Comparison of ENCODE assay signal across 8 cellular contexts in genomic region chr19:48271531-48272151, GRCh38. TPM values are rescaled to one million over a fixed set of nuclear protein-coding genes. Genes with fewer than 3 reads are reported as not detected.
DNase-seq lines count a peak whose midpoint lies in the region; ATAC-seq and TF ChIP-seq lines count a peak whose summit lies in the region.

No MANE protein-coding gene starts in this region.

- peak overlapping the region; percentile 84 to 92 for H3K4me3 Mint-ChIP-seq in stimulated activated naive B cell treated with anti-CD40 and anti-IgM and Interleukin-4, amounts not matched to agents 10 μg/mL and 1 μg/mL and 100 μg/mL, for 72 hours

- H3K9me3 ChIP-seq in NT2/D1 (ENCODE audit: insufficient read depth, low read length) = no peaks in the 10 kb centered on the region; the same call in 1 of the 2 replicates

- peak overlapping the region; percentile 81 for H3K9ac ChIP-seq in NT2/D1 (ENCODE audit: insufficient read length, low read depth)

- H3K4me3 ChIP-seq in AG09309 (ENCODE audit: control insufficient read depth, low read depth, low read length) = peak overlapping the region; percentile 40
- peak overlapping the region; percentile 62 for H3K4me3 ChIP-seq in NT2/D1 (ENCODE audit: insufficient read length, low read depth)
- peak overlapping the region; percentile 46 to 53 for H3K4me3 ChIP-seq in cardiac fibroblast (replicated peaks in 1 of 2; ENCODE audit: low read depth in 2 of 2, low read length in 2 of 2)
- H3K4me3 ChIP-seq in kidney epithelial cell (ENCODE audit: low read depth, low read length) = peak overlapping the region; percentile 48

- DNase-seq in AG09309 (ENCODE audit: low read depth) (no peak), GM13977 (ENCODE audit: low spot score) (peak; percentile 51), NT2/D1 (ENCODE audit: low read depth, low spot score) (peak; percentile 39), cardiac fibroblast (ENCODE audit: low read depth in 2 of 2) (peak; percentile 57 to 59), kidney epithelial cell (ENCODE audit: low read depth) (no peak), NCI-H1694 (lab: John Stamatoyannopoulos, UW) (no peak), hippocampal formation (lab: John Stamatoyannopoulos, UW) (no peak)
- peak; percentile 44 for DNase-seq in stimulated activated naive B cell treated with anti-CD40 and anti-IgM and Interleukin-4, amounts not matched to agents 10 μg/mL and 1 μg/mL and 100 μg/mL, for 72 hours

- H3K36me3 Mint-ChIP-seq in stimulated activated naive B cell treated with anti-CD40 and anti-IgM and Interleukin-4, amounts not matched to agents 10 μg/mL and 1 μg/mL and 100 μg/mL, for 72 hours = no peaks in the 10 kb centered on the region

- H3K4me1 Mint-ChIP-seq in stimulated activated naive B cell treated with anti-CD40 and anti-IgM and Interleukin-4, amounts not matched to agents 10 μg/mL and 1 μg/mL and 100 μg/mL, for 72 hours = peaks cover 10 to 31% of the 10 kb centered on the region in 2 donors

- H3K27me3 Mint-ChIP-seq in stimulated activated naive B cell treated with anti-CD40 and anti-IgM and Interleukin-4, amounts not matched to agents 10 μg/mL and 1 μg/mL and 100 μg/mL, for 72 hours = peaks cover 0 to 4% of the 10 kb centered on the region in 2 donors

- peaks cover 2% of the 10 kb centered on the region for H3K4me1 ChIP-seq in NT2/D1 (ENCODE audit: insufficient read depth, insufficient read length)

- peak; percentile 79 to 82 for ATAC-seq in stimulated activated naive B cell treated with anti-CD40 and anti-IgM and Interleukin-4, amounts not matched to agents 10 μg/mL and 1 μg/mL and 100 μg/mL, for 72 hours (replicated peaks)

- H3K27me3 ChIP-seq in NT2/D1 (ENCODE audit: insufficient read depth, insufficient read length) (no peaks in the 10 kb centered on the region), kidney epithelial cell (ENCODE audit: control insufficient read depth, insufficient read depth, low read length) (no peaks in the 10 kb centered on the region)

- peak overlapping the region; percentile 90 for H3K27ac Mint-ChIP-seq in stimulated activated naive B cell treated with anti-CD40 and anti-IgM and Interleukin-4, amounts not matched to agents 10 μg/mL and 1 μg/mL and 100 μg/mL, for 72 hours

- H3K9me3 Mint-ChIP-seq in stimulated activated naive B cell treated with anti-CD40 and anti-IgM and Interleukin-4, amounts not matched to agents 10 μg/mL and 1 μg/mL and 100 μg/mL, for 72 hours = no peaks in the 10 kb centered on the region

- TF ChIP-seq CTCF in AG09309 (IDR thresholded peaks at IDR 0.05; ENCODE audit: control insufficient read depth, insufficient read depth, low read depth, low read length, missing control alignments) (no peak), GM13977 (IDR thresholded peaks at IDR 0.05; ENCODE audit: extremely low read depth, insufficient read depth, missing control alignments) (no peak), cardiac fibroblast (IDR thresholded peaks at IDR 0.05; ENCODE audit: low read depth, low read length) (no peak), kidney epithelial cell (IDR thresholded peaks at IDR 0.05; ENCODE audit: insufficient read depth, low read length, poor library complexity, severe bottlenecking) (no peak)

- in situ Hi-C loops in GM13977 (cut with MboI; ENCODE audit: low pct_unique_long_range_greater_than_20kb, low sequenced_read_pairs, unreplicated experiment) = loop anchor here (25.0 kb wide), 1 partner anchor 309 kb away; no protein-coding TSS in a partner anchor

- peaks cover 11% of the 10 kb centered on the region for H3K36me3 ChIP-seq in NT2/D1 (ENCODE audit: insufficient read depth, insufficient read length, low read length)
- H3K36me3 ChIP-seq in kidney epithelial cell (ENCODE audit: control insufficient read depth, insufficient read depth, low read length) = no peaks in the 10 kb centered on the region

RNA-seq across cellular contexts. Expression of gene ZNF114, which starts 1.8 kb away (rescaled TPM):
- total RNA-seq in kidney epithelial cell = 3.0 and 4.0 TPM in 2 replicates

RNA-seq across cellular contexts. Expression of gene CARD8, which starts 15.9 kb away (rescaled TPM):
- 11.2 and 14.1 TPM in 2 replicates for total RNA-seq in kidney epithelial cell

RNA-seq across cellular contexts. Expression of gene EMP3, which starts 53.7 kb away (rescaled TPM):
- total RNA-seq in kidney epithelial cell = 30.7 and 32.5 TPM in 2 replicates

Comparison
In these comparisons a context has a peak if more than half of its experiments do, and no peak if none do; other contexts are left out.
1. DNase-seq: peak in GM13977 (single experiment), NT2/D1 (single experiment), cardiac fibroblast (2 of 2) and stimulated activated naive B cell treated with anti-CD40 and anti-IgM and Interleukin-4, amounts not matched to agents 10 μg/mL and 1 μg/mL and 100 μg/mL, for 72 hours (single experiment); none in AG09309 (single experiment), kidney epithelial cell (single experiment), NCI-H1694 (single experiment) and hippocampal formation (0 of 2).
2. Peak in every context shown above with its lines, with median percentiles within 50 percentile points of each other: H3K4me3 ChIP-seq.